Comparison of ENCODE assay signal across 9 cellular contexts in genomic region chr2:230668939-230669303, GRCh38. TPM values are rescaled to one million over a fixed set of nuclear protein-coding genes. Genes with fewer than 3 reads are reported as not detected.
DNase-seq lines count a peak whose midpoint lies in the region; ATAC-seq and TF ChIP-seq lines count a peak whose summit lies in the region.
"Had no signal": no experiment of that assay in that cellular context is flagged by ENCODE, and none has a peak within 500 bp of the region (broad histone marks: within the 10 kb centered on the region; RNA-seq: fewer than 3 reads in every experiment).

No MANE protein-coding gene starts in this region.

- H3K36me3 ChIP-seq in endodermal cell (ENCODE audit: control insufficient read depth, insufficient read depth, low read length) (no peaks in the 10 kb centered on the region), uterus (no peaks in the 10 kb centered on the region)

- peaks cover 28% of the 10 kb centered on the region for H3K27me3 Mint-ChIP-seq in endodermal cell (ENCODE audit: insufficient read depth)

- ATAC-seq in GM21381 (IDR thresholded peaks at IDR 0.05; ENCODE audit: unreplicated experiment) (peak; percentile 32), HG03457 (IDR thresholded peaks at IDR 0.05; ENCODE audit: unreplicated experiment) (peak; percentile 31)

- H3K4me3 Mint-ChIP-seq in endodermal cell, result no peak overlapping the region

- no peaks in the 10 kb centered on the region for H3K9me3 Mint-ChIP-seq in endodermal cell

- no peaks in the 10 kb centered on the region for H3K36me3 Mint-ChIP-seq in endodermal cell (ENCODE audit: low read depth)

- peaks cover 40% of the 10 kb centered on the region for H3K4me1 Mint-ChIP-seq in endodermal cell

- no peak overlapping the region for H3K27ac Mint-ChIP-seq in endodermal cell

- H3K9me3 ChIP-seq in endodermal cell (ENCODE audit: control insufficient read depth, low read length) (no peaks in the 10 kb centered on the region), uterus (no peaks in the 10 kb centered on the region)

- WGBS in endodermal cell (ENCODE audit: insufficient coverage in 1 of 2, insufficient read length in 1 of 2), 2 experiments, result 71 to 76% methylated on average over 1 to 2 of the region's 2 CpGs

- peaks cover 6% of the 10 kb centered on the region for H3K4me1 ChIP-seq in endodermal cell (ENCODE audit: control insufficient read depth, insufficient read depth, low read length)
- no peaks in the 10 kb centered on the region for H3K4me1 ChIP-seq in uterus

- no peak for TF ChIP-seq CTCF in GM12865 (IDR thresholded peaks at IDR 0.05; ENCODE audit: insufficient read depth, low read depth, low read length, missing control alignments)
- no peak for TF ChIP-seq CTCF in endodermal cell (conservative IDR thresholded peaks at IDR 0.05)
- no peak for TF ChIP-seq CTCF in uterus (IDR thresholded peaks at IDR 0.05)

- H3K4me3 ChIP-seq in GM12865 (ENCODE audit: low read depth, low read length), result peak overlapping the region; percentile 37
- no peak overlapping the region for H3K4me3 ChIP-seq in endodermal cell (ENCODE audit: low read length)
- H3K4me3 ChIP-seq in uterus, result no peak overlapping the region
- H3K4me3 ChIP-seq: lung had no signal

- TF ChIP-seq POLR2A in uterus (IDR thresholded peaks at IDR 0.05), result no peak

- H3K27ac ChIP-seq in endodermal cell (ENCODE audit: low read depth, low read length) (no peak overlapping the region), uterus (no peak overlapping the region)

- DNase-seq in GM12865 (ENCODE audit: low read depth) (peak; percentile 66), endodermal cell (peak; percentile 10), uterus (no peak), NCI-H748 treated with DMSO at 0.1 percent for 48 hours (lab: John Stamatoyannopoulos, UW) (no peak), amygdala (lab: John Stamatoyannopoulos, UW) (no peak), NCI-H2107 (lab: John Stamatoyannopoulos, UW) (no peak)

- H3K27me3 ChIP-seq in endodermal cell (ENCODE audit: control insufficient read depth, insufficient read depth, low read length, poor library complexity, severe bottlenecking) (peaks cover 4% of the 10 kb centered on the region), uterus (no peaks in the 10 kb centered on the region)

- intact Hi-C loops in uterus (cut with DNase I; ENCODE audit: low total_unique reads), result no loop called here

- H3K9ac ChIP-seq in endodermal cell (ENCODE audit: extremely low read depth, low read length, poor library complexity, severe bottlenecking), result no peak overlapping the region

RNA-seq across cellular contexts. Expression of gene CAB39, which starts 43.7 kb away (rescaled TPM):
- total RNA-seq in endodermal cell (10 to 100 TPM; 41.4 to 48.4 TPM), uterus (100 to 1,000 TPM in 1 of 4 donors, 10 to 100 TPM in 3; 33.6 to 121 (median 78.0) TPM)
- polyA plus RNA-seq in endodermal cell (2013, experiment 1 of 2), result 49.7 TPM
- 46.8 TPM for polyA plus RNA-seq in endodermal cell (2013, experiment 2 of 2)

Comparison
In these comparisons a context has a peak if more than half of its experiments do, and no peak if none do; other contexts are left out.
1. DNase-seq: peak in GM12865 (single experiment) and endodermal cell (single experiment); none in uterus (0 of 2), NCI-H748 treated with DMSO at 0.1 percent for 48 hours (single experiment), amygdala (0 of 56) and NCI-H2107 (single experiment).